26 cellular contexts compared by ENCODE assay signal in the genomic region with DNA sequence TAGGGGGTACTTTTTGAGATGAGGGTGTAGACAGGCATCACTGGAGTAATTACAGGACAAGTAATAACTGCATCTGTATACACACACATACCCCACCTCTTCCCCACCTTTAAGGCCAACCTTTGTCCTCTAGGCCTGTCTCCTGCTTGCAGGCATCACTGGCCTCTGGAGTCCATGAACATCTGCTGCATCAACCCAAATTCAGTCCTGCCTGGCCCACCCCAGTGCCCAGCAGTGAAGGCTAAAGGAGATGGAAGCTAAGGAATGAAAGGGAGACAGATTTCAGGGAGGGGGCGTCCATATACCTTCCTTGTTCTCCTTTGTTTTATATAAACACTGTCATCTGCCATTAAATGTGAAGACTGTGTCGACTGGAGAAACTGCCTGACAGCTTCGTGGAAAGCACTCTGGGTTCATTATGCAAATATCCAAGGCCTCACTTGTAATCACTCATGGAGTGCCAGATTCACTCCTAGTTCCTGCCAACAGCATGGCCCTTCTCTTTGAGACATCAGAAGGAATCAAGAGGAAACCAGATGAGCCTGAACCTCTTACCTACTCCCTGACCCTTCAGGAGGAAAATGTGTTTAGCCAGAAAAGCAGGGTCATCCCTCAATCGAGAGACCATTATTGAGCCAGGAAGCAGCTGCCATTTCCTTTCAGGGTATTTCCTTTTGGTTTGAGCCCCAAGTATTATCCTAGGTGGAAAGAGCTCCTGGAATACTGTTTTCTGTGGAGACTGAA.
DNase-seq lines count a peak whose midpoint lies in the region; ATAC-seq and TF ChIP-seq lines count a peak whose summit lies in the region.
"Had no signal": no experiment of that assay in that cellular context is flagged by ENCODE, and none has a peak within 500 bp of the region (broad histone marks: within the 10 kb centered on the region; RNA-seq: fewer than 3 reads in every experiment).

No MANE protein-coding gene starts in this region.

- no peaks in the 10 kb centered on the region for H3K36me3 Mint-ChIP-seq in activated CD8-positive, alpha-beta T cell treated with anti-CD3 and anti-CD28 coated beads, Interleukin-2, amount 10 ng/mL, durations not matched to agents 7 days and 5 days (ENCODE audit: low read depth)
- no peaks in the 10 kb centered on the region for H3K36me3 Mint-ChIP-seq in activated CD8-positive, alpha-beta T cell treated with anti-CD3 and anti-CD28 coated beads for 36 hours (ENCODE audit: low read depth)

- CTCF ChIA-PET in activated CD8-positive, alpha-beta T cell treated with anti-CD3 and anti-CD28 coated beads, Interleukin-2, amount 10 ng/mL, durations not matched to agents 7 days and 5 days (lab: Charles Lee): no interaction called here
- CTCF ChIA-PET in activated CD8-positive, alpha-beta T cell treated with anti-CD3 and anti-CD28 coated beads for 36 hours (lab: Charles Lee): no interaction called here

- H3K27ac Mint-ChIP-seq in activated CD8-positive, alpha-beta T cell treated with anti-CD3 and anti-CD28 coated beads, Interleukin-2, amount 10 ng/mL, durations not matched to agents 7 days and 5 days: no peak overlapping the region
- no peak overlapping the region for H3K27ac Mint-ChIP-seq in activated CD8-positive, alpha-beta T cell treated with anti-CD3 and anti-CD28 coated beads for 36 hours
- H3K27ac Mint-ChIP-seq: CD4-positive, alpha-beta T cell; H9 had no signal

- 41 to 58% (median 46%) methylated on average over 4 of the region's 4 CpGs for WGBS in spleen, 5 donors

- no peaks in the 10 kb centered on the region for H3K9me3 Mint-ChIP-seq in activated CD8-positive, alpha-beta T cell treated with anti-CD3 and anti-CD28 coated beads, Interleukin-2, amount 10 ng/mL, durations not matched to agents 7 days and 5 days (ENCODE audit: insufficient read depth)
- H3K9me3 Mint-ChIP-seq in activated CD8-positive, alpha-beta T cell treated with anti-CD3 and anti-CD28 coated beads for 36 hours: no peaks in the 10 kb centered on the region
- H3K9me3 Mint-ChIP-seq: CD4-positive, alpha-beta T cell had no signal

- H3K36me3 ChIP-seq in spleen: no peaks in the 10 kb centered on the region
- H3K36me3 ChIP-seq: BLaER1 treated with 17β-estradiol and CSF1 and Interleukin-3, amounts not matched to agents 10 nM and 100 nM; SJSA1 had no signal

- POLR2A ChIA-PET in activated CD8-positive, alpha-beta T cell treated with anti-CD3 and anti-CD28 coated beads, Interleukin-2, amount 10 ng/mL, durations not matched to agents 7 days and 5 days (lab: Charles Lee): no interaction called here
- POLR2A ChIA-PET in activated CD8-positive, alpha-beta T cell treated with anti-CD3 and anti-CD28 coated beads for 36 hours (lab: Charles Lee): no interaction called here

- no peaks in the 10 kb centered on the region for H3K9me3 ChIP-seq in spleen
- H3K9me3 ChIP-seq: BLaER1 treated with 17β-estradiol and CSF1 and Interleukin-3, amounts not matched to agents 10 nM and 100 nM; SJSA1 had no signal

- DNase-seq in activated CD8-positive, alpha-beta T cell treated with anti-CD3 and anti-CD28 coated beads, Interleukin-2, amount 10 ng/mL, durations not matched to agents 7 days and 5 days: peak; percentile 3
- no peak for DNase-seq in activated CD8-positive, alpha-beta T cell treated with anti-CD3 and anti-CD28 coated beads for 36 hours
- peak; percentile 84 for DNase-seq in dermis blood vessel endothelial cell
- DNase-seq in mesenteric fat pad (ENCODE audit: low spot score): peak; percentile 41
- DNase-seq in spleen: peak; percentile 18
- DNase-seq in A172 (ENCODE audit: low spot score): no peak
- DNase-seq in ACHN: no peak
- DNase-seq: AML-193; CD4-positive, alpha-beta T cell; DMS53; GM23248; H9; MV-4-11; NCI-H1105; NCI-H1436 treated with DMSO at 0.1 percent for 48 hours; NCI-H187 treated with DMSO at 0.1 percent for 48 hours; NCI-H446; NCI-H524 treated with DMSO at 0.1 percent for 48 hours; NCI-H82; NK-92 treated with Interleukin-12 subunit alpha and Interleukin-12 subunit beta, amount 100 ng/mL, for 24 hours; PC-3; Right ventricle myocardium superior had no signal

- no peaks in the 10 kb centered on the region for H3K4me1 ChIP-seq in spleen
- H3K4me1 ChIP-seq: BLaER1 treated with 17β-estradiol and CSF1 and Interleukin-3, amounts not matched to agents 10 nM and 100 nM had no signal

- peaks cover 0 to 38% (median 0%) of the 10 kb centered on the region in 7 donors for H3K27me3 ChIP-seq in spleen (replicated peaks in 1 of 7)
- H3K27me3 ChIP-seq: BLaER1 treated with 17β-estradiol and CSF1 and Interleukin-3, amounts not matched to agents 10 nM and 100 nM; SJSA1 had no signal

- no peak overlapping the region for H3K27ac ChIP-seq in spleen
- H3K27ac ChIP-seq: BLaER1 treated with 17β-estradiol and CSF1 and Interleukin-3, amounts not matched to agents 10 nM and 100 nM; GM23248; SJSA1 had no signal

- no peak for TF ChIP-seq POLR2A in spleen (IDR thresholded peaks at IDR 0.05)

- no peaks in the 10 kb centered on the region for H3K27me3 Mint-ChIP-seq in activated CD8-positive, alpha-beta T cell treated with anti-CD3 and anti-CD28 coated beads, Interleukin-2, amount 10 ng/mL, durations not matched to agents 7 days and 5 days (ENCODE audit: low read depth)
- peaks cover 12% of the 10 kb centered on the region for H3K27me3 Mint-ChIP-seq in activated CD8-positive, alpha-beta T cell treated with anti-CD3 and anti-CD28 coated beads for 36 hours

- TF ChIP-seq CTCF in activated CD8-positive, alpha-beta T cell treated with anti-CD3 and anti-CD28 coated beads for 36 hours (IDR thresholded peaks at IDR 0.05): no peak
- TF ChIP-seq CTCF in spleen (IDR thresholded peaks at IDR 0.05 in 8 of 11, conservative IDR thresholded peaks at IDR 0.05 in 3 of 11): no peak

- no peaks in the 10 kb centered on the region for H3K4me1 Mint-ChIP-seq in activated CD8-positive, alpha-beta T cell treated with anti-CD3 and anti-CD28 coated beads, Interleukin-2, amount 10 ng/mL, durations not matched to agents 7 days and 5 days (ENCODE audit: low read depth)
- no peaks in the 10 kb centered on the region for H3K4me1 Mint-ChIP-seq in activated CD8-positive, alpha-beta T cell treated with anti-CD3 and anti-CD28 coated beads for 36 hours (ENCODE audit: low read depth)

- intact Hi-C loops in activated CD8-positive, alpha-beta T cell treated with anti-CD3 and anti-CD28 coated beads for 36 hours (cut with micrococcal nuclease): no loop called here
- intact Hi-C loops in spleen (cut with DNase I; ENCODE audit: low total_unique reads): no loop called here

- in situ Hi-C loops in ACHN (cut with HindIII; ENCODE audit: low pct_ligation_motif_present, low pct_unique_long_range_greater_than_20kb, low sequenced_read_pairs): no loop called here

- no peak overlapping the region for H3K4me3 Mint-ChIP-seq in activated CD8-positive, alpha-beta T cell treated with anti-CD3 and anti-CD28 coated beads, Interleukin-2, amount 10 ng/mL, durations not matched to agents 7 days and 5 days
- no peak overlapping the region for H3K4me3 Mint-ChIP-seq in activated CD8-positive, alpha-beta T cell treated with anti-CD3 and anti-CD28 coated beads for 36 hours
- H3K4me3 Mint-ChIP-seq: CD4-positive, alpha-beta T cell; H9 had no signal

- no peak overlapping the region for H3K4me3 ChIP-seq in spleen
- H3K4me3 ChIP-seq: BLaER1 treated with 17β-estradiol and CSF1 and Interleukin-3, amounts not matched to agents 10 nM and 100 nM; GM23248; K562; SJSA1 had no signal

- no peak for ATAC-seq in activated CD8-positive, alpha-beta T cell treated with anti-CD3 and anti-CD28 coated beads, Interleukin-2, amount 10 ng/mL, durations not matched to agents 7 days and 5 days
- no peak for ATAC-seq in activated CD8-positive, alpha-beta T cell treated with anti-CD3 and anti-CD28 coated beads for 36 hours
- no peak for ATAC-seq in GM21360 (IDR thresholded peaks at IDR 0.05; ENCODE audit: unreplicated experiment)
- ATAC-seq: K562, PC-3 had no signal

Comparison
In these comparisons a context has a peak if more than half of its experiments do, and no peak if none do; other contexts are left out.
1. DNase-seq: peak in activated CD8-positive, alpha-beta T cell treated with anti-CD3 and anti-CD28 coated beads, Interleukin-2, amount 10 ng/mL, durations not matched to agents 7 days and 5 days (single experiment), dermis blood vessel endothelial cell (single experiment), mesenteric fat pad (single experiment) and spleen (single experiment); none in activated CD8-positive, alpha-beta T cell treated with anti-CD3 and anti-CD28 coated beads for 36 hours (single experiment), A172 (single experiment) and ACHN (single experiment).